In the genomic region with DNA sequence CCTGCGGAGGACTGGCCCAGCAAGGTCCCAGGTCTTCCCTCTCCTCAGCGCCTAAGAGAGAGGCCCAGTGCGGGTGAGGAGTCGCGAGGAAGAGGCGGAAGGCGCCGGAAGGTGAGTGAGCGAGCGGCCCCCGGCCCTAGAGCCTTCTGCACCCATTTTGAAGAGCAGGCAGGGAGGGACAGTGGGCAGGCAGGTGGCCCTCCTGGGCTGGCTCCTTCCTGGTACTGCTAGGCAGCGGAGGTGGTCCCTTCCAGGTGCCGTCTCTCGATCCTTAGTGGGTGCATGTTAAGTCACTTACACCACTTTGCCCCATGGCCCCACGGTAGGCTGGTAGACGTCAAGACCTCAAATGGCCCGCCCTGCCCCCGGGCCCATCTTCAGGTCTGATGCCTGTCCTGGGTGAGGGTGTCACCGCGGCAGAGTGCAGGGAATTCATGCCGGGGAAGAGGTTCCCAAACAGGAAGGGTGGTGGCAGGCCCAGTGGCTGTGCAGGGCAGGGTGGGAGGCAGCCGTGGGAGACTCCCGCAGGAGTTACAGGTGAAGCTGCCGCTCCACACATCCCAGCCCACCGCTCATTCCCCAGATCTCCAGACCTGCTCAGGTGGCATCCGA, we compare ENCODE assay signal across 1 cellular context.
TF ChIP-seq lines count a peak whose summit lies in the region.

No MANE protein-coding gene starts in this region.

TF ChIP-seq in A549, 52 proteins besides CTCF, POLR2A, EP300 and RAD21 (continued from another document):
- no peak for TF ChIP-seq ZC3H11A (IDR thresholded peaks at IDR 0.05)
- TF ChIP-seq RNF2 (IDR thresholded peaks at IDR 0.05; ENCODE audit: borderline replicate concordance, low read depth) = no peak
TF ChIP-seq in A549: peak in this region for 0.
